7 cellular contexts compared by ENCODE assay signal in the genomic region with DNA sequence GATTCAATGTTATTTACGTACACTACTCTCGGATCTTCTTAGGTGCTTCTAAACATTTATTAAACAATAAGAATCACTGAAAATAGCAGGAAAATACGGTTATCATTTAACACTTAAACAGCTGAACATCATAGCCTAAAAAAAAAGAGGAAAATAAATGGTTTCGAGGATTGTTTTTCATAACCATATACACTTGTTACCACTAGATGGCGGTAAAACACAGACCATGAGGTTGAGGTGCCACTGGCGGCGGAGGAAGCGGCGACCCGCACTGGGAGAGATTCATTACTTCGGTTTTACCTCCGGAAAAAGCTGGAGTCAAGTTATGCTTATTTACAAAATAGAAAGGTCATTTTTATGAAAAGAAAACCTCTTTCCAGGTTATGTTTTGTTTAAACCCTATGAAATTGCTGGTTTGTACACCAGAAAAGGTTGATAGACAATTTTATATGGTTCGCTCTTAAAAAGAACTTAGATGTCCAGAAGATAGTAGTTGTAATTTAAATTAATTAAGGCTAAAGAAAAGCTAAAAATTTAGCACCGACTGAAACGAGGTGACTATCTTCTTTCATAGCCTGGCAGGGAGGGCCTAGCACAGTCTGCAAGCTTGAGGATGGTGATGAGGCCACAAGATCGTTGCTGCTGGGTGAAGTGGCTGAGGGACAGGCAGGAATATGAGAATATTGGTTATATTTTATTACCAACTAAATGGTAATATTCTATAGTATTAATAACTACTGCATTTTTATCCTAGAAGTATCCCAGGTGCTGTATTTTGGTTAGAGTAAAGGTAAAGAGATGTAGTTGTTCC.
DNase-seq lines count a peak whose midpoint lies in the region; ATAC-seq and TF ChIP-seq lines count a peak whose summit lies in the region.

No MANE protein-coding gene starts in this region.

- ATAC-seq in GM18502 (IDR thresholded peaks at IDR 0.05; ENCODE audit: poor library complexity, unreplicated experiment) = peak; percentile 71
- ATAC-seq in HG03025 (IDR thresholded peaks at IDR 0.05; ENCODE audit: low FRiP score, unreplicated experiment) = peak; percentile 69

- peak; percentile 76 for TF ChIP-seq CTCF in choroid plexus epithelial cell (conservative IDR thresholded peaks at IDR 0.05; ENCODE audit: low read depth, low read length)

- peak overlapping the region; percentile 35 for H3K4me3 ChIP-seq in choroid plexus epithelial cell (ENCODE audit: low read depth, low read length)

- DNase-seq in NCI-H345 (lab: John Stamatoyannopoulos, UW) (peak; percentile 60), choroid plexus epithelial cell (ENCODE audit: low read depth) (peak; percentile 89), left kidney (ENCODE audit: low read depth, low spot score) (peak; percentile 87)
- peak; percentile 73 for DNase-seq in activated CD4-positive, alpha-beta T cell treated with anti-CD3 and anti-CD28 coated beads for 48 hours
- DNase-seq in stimulated activated CD4-positive, alpha-beta T cell treated with anti-CD3 and anti-CD28 coated beads, Interleukin-2, amount 100 ng/mL, for 48 hours = peak; percentile 43 to 45

Comparison
In these comparisons a context has a peak if more than half of its experiments do, and no peak if none do; other contexts are left out.
1. Peak in every context shown above with its lines: DNase-seq, ATAC-seq and H3K4me3 ChIP-seq.